ENCODE assay signal across 11 cellular contexts in genomic region chr5:140631063-140631462, GRCh38. TPM values are rescaled to one million over a fixed set of nuclear protein-coding genes. Genes with fewer than 3 reads are reported as not detected.
A peak's percentile ranks its signal among the peaks of the same experiment; 100 is the strongest.
DNase-seq lines count a peak whose midpoint lies in the region; ATAC-seq and TF ChIP-seq lines count a peak whose summit lies in the region.
"Had no signal": no experiment of that assay in that cellular context is flagged by ENCODE, and none has a peak within 500 bp of the region (broad histone marks: within the 10 kb centered on the region; RNA-seq: fewer than 3 reads in every experiment).

No MANE protein-coding gene starts in this region.

- no peak for ATAC-seq in HG03520 (IDR thresholded peaks at IDR 0.05; ENCODE audit: unreplicated experiment)

- no peak for DNase-seq in coronary artery (ENCODE audit: low spot score)
- DNase-seq in neural progenitor cell (ENCODE audit: low spot score): no peak
- DNase-seq in AG20443 (ENCODE audit: low spot score): no peak
- no peak for DNase-seq in hepatic stellate cell (ENCODE audit: low spot score)
- DNase-seq in occipital lobe (lab: John Stamatoyannopoulos, UW): no peak
- DNase-seq: NCI-H187 treated with DMSO at 0.1 percent for 48 hours, uterus had no signal

- peaks cover 0 to 11% (median 0%) of the 10 kb centered on the region in 11 experiments; a peak in 4 of 22 replicates for H4K20me1 ChIP-seq in BLaER1 treated with 17β-estradiol and CSF1 and Interleukin-3, amounts not matched to agents 10 nM and 100 nM
- no peaks in the 10 kb centered on the region for H4K20me1 ChIP-seq in neural progenitor cell (ENCODE audit: low read depth)

- peaks cover 18% of the 10 kb centered on the region for H3K27me3 Mint-ChIP-seq in IgD-negative memory B cell
- H3K27me3 Mint-ChIP-seq in neural progenitor cell (ENCODE audit: insufficient read depth, low read depth): peaks cover 5% of the 10 kb centered on the region

- peak overlapping the region in 6 of 10 experiments; percentile 52 to 81 (median 71); a peak in 11 of 20 replicates for H3K4me3 ChIP-seq in BLaER1 treated with 17β-estradiol and CSF1 and Interleukin-3, amounts not matched to agents 10 nM and 100 nM
- H3K4me3 ChIP-seq in coronary artery: peak overlapping the region; percentile 74
- no peak overlapping the region for H3K4me3 ChIP-seq in neural progenitor cell

- peaks cover 0 to 49% (median 41%) of the 10 kb centered on the region in 11 experiments; a peak in 17 of 22 replicates for H3K27me3 ChIP-seq in BLaER1 treated with 17β-estradiol and CSF1 and Interleukin-3, amounts not matched to agents 10 nM and 100 nM
- no peaks in the 10 kb centered on the region for H3K27me3 ChIP-seq in neural progenitor cell
- H3K27me3 ChIP-seq: uterus had no signal

- H3K27ac Mint-ChIP-seq in IgD-negative memory B cell: no peak overlapping the region
- peak overlapping the region; percentile 16 for H3K27ac Mint-ChIP-seq in neural progenitor cell

- H3K4me1 Mint-ChIP-seq in IgD-negative memory B cell (peaks cover 2 to 15% (median 15%) of the 10 kb centered on the region in 3 donors), neural progenitor cell (no peaks in the 10 kb centered on the region)

- H3K4me3 Mint-ChIP-seq in IgD-negative memory B cell (peak overlapping the region in 3 of 4 donors; percentile 77 to 91 (median 82)), neural progenitor cell (no peak overlapping the region)

- no peaks in the 10 kb centered on the region for H3F3A ChIP-seq in neural progenitor cell (ENCODE audit: low read depth)

- H3K4me1 ChIP-seq in BLaER1 treated with 17β-estradiol and CSF1 and Interleukin-3, amounts not matched to agents 10 nM and 100 nM: peaks cover 0 to 70% (median 45%) of the 10 kb centered on the region in 10 experiments; a peak in 15 of 20 replicates
- no peaks in the 10 kb centered on the region for H3K4me1 ChIP-seq in neural progenitor cell
- H3K4me1 ChIP-seq: uterus had no signal

- peak overlapping the region in 5 of 11 experiments; percentile 22 to 96 (median 80); a peak in 10 of 22 replicates for H3K9ac ChIP-seq in BLaER1 treated with 17β-estradiol and CSF1 and Interleukin-3, amounts not matched to agents 10 nM and 100 nM
- no peak overlapping the region for H3K9ac ChIP-seq in neural progenitor cell

- H3K79me2 ChIP-seq in neural progenitor cell (ENCODE audit: low read depth): no peaks in the 10 kb centered on the region

- no peak for TF ChIP-seq CTCF in coronary artery (IDR thresholded peaks at IDR 0.05)
- TF ChIP-seq CTCF in neural progenitor cell (IDR thresholded peaks at IDR 0.05): no peak

- peaks cover 35 to 75% (median 56%) of the 10 kb centered on the region in 11 experiments for H3K9me3 ChIP-seq in BLaER1 treated with 17β-estradiol and CSF1 and Interleukin-3, amounts not matched to agents 10 nM and 100 nM (replicated peaks in 1 of 11)
- peaks cover 13% of the 10 kb centered on the region for H3K9me3 ChIP-seq in neural progenitor cell (ENCODE audit: low read depth)
- H3K9me3 ChIP-seq: uterus had no signal

- H3K36me3 Mint-ChIP-seq in IgD-negative memory B cell (no peaks in the 10 kb centered on the region), neural progenitor cell (peaks cover 5% of the 10 kb centered on the region)

- H3K36me3 ChIP-seq in BLaER1 treated with 17β-estradiol and CSF1 and Interleukin-3, amounts not matched to agents 10 nM and 100 nM: peaks cover 0 to 41% (median 9%) of the 10 kb centered on the region in 11 experiments; a peak in 10 of 22 replicates
- no peaks in the 10 kb centered on the region for H3K36me3 ChIP-seq in neural progenitor cell
- H3K36me3 ChIP-seq: uterus had no signal

- peaks cover 0 to 3% (median 1%) of the 10 kb centered on the region in 3 donors for H3K9me3 Mint-ChIP-seq in IgD-negative memory B cell
- peaks cover 30% of the 10 kb centered on the region for H3K9me3 Mint-ChIP-seq in neural progenitor cell

- no peak overlapping the region for H2AFZ ChIP-seq in neural progenitor cell (replicated peaks)

- H3K27ac ChIP-seq in BLaER1 treated with 17β-estradiol and CSF1 and Interleukin-3, amounts not matched to agents 10 nM and 100 nM: peak overlapping the region in 5 of 11 experiments; percentile 39 to 95 (median 93); a peak in 10 of 22 replicates
- H3K27ac ChIP-seq in coronary artery (peak overlapping the region in 1 of 2 donors; percentile 81), neural progenitor cell (no peak overlapping the region)

- H3K4me2 ChIP-seq in BLaER1 treated with 17β-estradiol and CSF1 and Interleukin-3, amounts not matched to agents 10 nM and 100 nM: peak overlapping the region in 6 of 11 experiments; percentile 10 to 92 (median 81); a peak in 11 of 22 replicates
- H3K4me2 ChIP-seq in neural progenitor cell: no peak overlapping the region

RNA-seq across cellular contexts. Expression of gene CD14, which starts 1.9 kb away (rescaled TPM):
- 1.5 TPM for polyA plus RNA-seq in IgD-negative memory B cell
- total RNA-seq in neural progenitor cell (ENCODE audit: low replicate concordance) (not detected in 2 replicates), occipital lobe (15.4 TPM)
- total RNA-seq: H1 had no signal

RNA-seq across cellular contexts. Expression of gene TMCO6, which starts 8.2 kb away (rescaled TPM):
- 14.7 TPM for polyA plus RNA-seq in IgD-negative memory B cell
- total RNA-seq in neural progenitor cell (ENCODE audit: low replicate concordance) (17.8 and 106 TPM in 2 replicates), occipital lobe (7.5 TPM)

RNA-seq across cellular contexts. Expression of gene NDUFA2, which starts 16.4 kb away (rescaled TPM):
- polyA plus RNA-seq in IgD-negative memory B cell: 154 TPM
- total RNA-seq in neural progenitor cell (ENCODE audit: low replicate concordance) (53.8 and 59.4 TPM in 2 replicates), occipital lobe (27.8 TPM)

RNA-seq across cellular contexts. Expression of gene IK, which starts 16.6 kb away (rescaled TPM):
- 165 TPM for polyA plus RNA-seq in IgD-negative memory B cell
- 97.0 and 131 TPM in 2 replicates for total RNA-seq in neural progenitor cell (ENCODE audit: low replicate concordance)
- 55.7 TPM for total RNA-seq in occipital lobe

RNA-seq across cellular contexts. Expression of gene WDR55, which starts 33.6 kb away (rescaled TPM):
- 13.5 TPM for polyA plus RNA-seq in IgD-negative memory B cell
- total RNA-seq in neural progenitor cell (ENCODE audit: low replicate concordance): 6.9 and 15.1 TPM in 2 replicates
- total RNA-seq in occipital lobe: 14.2 TPM

Comparison
In these comparisons a context has a peak if more than half of its experiments do, and no peak if none do; other contexts are left out.
1. RNA of gene CD14, which starts 1.9 kb away (total RNA-seq): 15.4 TPM in occipital lobe (single experiment); not detected in neural progenitor cell; every median in the first group is over 10 times any median in the second.